Comparison of ENCODE assay signal across 16 cellular contexts in the genomic region with DNA sequence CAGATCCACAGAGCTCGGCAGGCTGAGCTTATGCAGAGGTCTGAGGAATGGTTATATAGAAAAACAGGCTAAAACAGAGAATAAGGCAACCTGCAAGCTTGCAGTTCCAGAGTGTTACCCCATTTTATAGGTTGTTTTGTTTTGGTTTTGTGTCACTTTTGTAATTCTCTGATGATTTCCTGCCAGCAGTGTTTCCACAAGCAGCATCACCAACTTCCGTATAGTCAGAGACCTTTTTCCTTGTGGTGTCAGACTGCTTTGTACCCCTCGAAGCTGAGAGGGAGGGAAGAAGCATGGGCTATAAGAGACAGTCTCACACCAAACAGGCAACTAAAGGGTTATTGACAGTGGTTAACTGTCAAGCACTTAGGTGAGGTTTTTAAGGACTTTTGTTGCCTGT.
DNase-seq lines count a peak whose midpoint lies in the region; ATAC-seq and TF ChIP-seq lines count a peak whose summit lies in the region.
"Had no signal": no experiment of that assay in that cellular context is flagged by ENCODE, and none has a peak within 500 bp of the region (broad histone marks: within the 10 kb centered on the region; RNA-seq: fewer than 3 reads in every experiment).

No MANE protein-coding gene starts in this region.

- TF ChIP-seq CTCF in HFFc6 (IDR thresholded peaks at IDR 0.05) (no peak), neural progenitor cell (IDR thresholded peaks at IDR 0.05) (no peak)

- no peaks in the 10 kb centered on the region for H3K9me3 Mint-ChIP-seq in activated T-cell treated with anti-CD3 and anti-CD28 coated beads, Interleukin-2, amount 50 U/mL, for 72 hours
- H3K9me3 Mint-ChIP-seq in HFFc6 (no peaks in the 10 kb centered on the region), neural progenitor cell (peaks cover 11% of the 10 kb centered on the region)
- peaks cover 1% of the 10 kb centered on the region for H3K9me3 Mint-ChIP-seq in activated naive CD8-positive, alpha-beta T cell treated with anti-CD3 and anti-CD28 coated beads, Interleukin-2, amount 50 U/mL, for 24 hours

- peaks cover 3 to 5% of the 10 kb centered on the region in 2 donors for H3K36me3 Mint-ChIP-seq in activated T-cell treated with anti-CD3 and anti-CD28 coated beads, Interleukin-2, amount 50 U/mL, for 72 hours (ENCODE audit: insufficient read depth in 2 of 2)
- H3K36me3 Mint-ChIP-seq in HFFc6 (ENCODE audit: low read depth) (peaks cover 57% of the 10 kb centered on the region), neural progenitor cell (peaks cover 42% of the 10 kb centered on the region)
- H3K36me3 Mint-ChIP-seq in activated naive CD8-positive, alpha-beta T cell treated with anti-CD3 and anti-CD28 coated beads, Interleukin-2, amount 50 U/mL, for 24 hours (ENCODE audit: low read depth), result peaks cover 21% of the 10 kb centered on the region

- no peak for DNase-seq in activated T-cell treated with anti-CD3 and anti-CD28 coated beads, Interleukin-2, amount 50 U/mL, for 72 hours
- DNase-seq in activated T-cell treated with anti-CD3 and anti-CD28 coated beads, Interleukin-2, amount 50 U/mL, for 48 hours, result no peak
- no peak for DNase-seq in HFFc6
- no peak for DNase-seq in activated naive CD8-positive, alpha-beta T cell treated with anti-CD3 and anti-CD28 coated beads, Interleukin-2, amount 50 U/mL, for 24 hours
- no peak for DNase-seq in neural progenitor cell (ENCODE audit: low spot score)
- DNase-seq in NCI-H146 (lab: John Stamatoyannopoulos, UW), result no peak
- DNase-seq: DMS79 treated with DMSO at 0.1 percent for 48 hours, GM23248, Karpas-422, MM.1S, NCI-H1105, NCI-H1930, NCI-H2171, NCI-H82 had no signal

- H4K20me1 ChIP-seq in neural progenitor cell (ENCODE audit: low read depth), result peaks cover 100% of the 10 kb centered on the region

- no peaks in the 10 kb centered on the region for H3K27me3 Mint-ChIP-seq in activated T-cell treated with anti-CD3 and anti-CD28 coated beads, Interleukin-2, amount 50 U/mL, for 72 hours (ENCODE audit: low read depth)
- H3K27me3 Mint-ChIP-seq in HFFc6 (ENCODE audit: insufficient read depth) (peaks cover 6% of the 10 kb centered on the region), neural progenitor cell (ENCODE audit: insufficient read depth, low read depth) (peaks cover 3% of the 10 kb centered on the region)
- H3K27me3 Mint-ChIP-seq in activated naive CD8-positive, alpha-beta T cell treated with anti-CD3 and anti-CD28 coated beads, Interleukin-2, amount 50 U/mL, for 24 hours, result no peaks in the 10 kb centered on the region

- H3K4me1 Mint-ChIP-seq in activated T-cell treated with anti-CD3 and anti-CD28 coated beads, Interleukin-2, amount 50 U/mL, for 72 hours (ENCODE audit: low read depth), result peaks cover 72% of the 10 kb centered on the region
- peaks cover 83% of the 10 kb centered on the region for H3K4me1 Mint-ChIP-seq in HFFc6 (ENCODE audit: low read depth)
- H3K4me1 Mint-ChIP-seq in activated naive CD8-positive, alpha-beta T cell treated with anti-CD3 and anti-CD28 coated beads, Interleukin-2, amount 50 U/mL, for 24 hours, result peaks cover 85% of the 10 kb centered on the region
- peaks cover 59% of the 10 kb centered on the region for H3K4me1 Mint-ChIP-seq in neural progenitor cell

- no peak overlapping the region for H3K9ac ChIP-seq in neural progenitor cell
- H3K9ac ChIP-seq: GM23248 had no signal

- H3K27ac ChIP-seq in neural progenitor cell, result no peak overlapping the region
- H3K27ac ChIP-seq: GM23248 had no signal

- H3K4me3 ChIP-seq in neural progenitor cell, result no peak overlapping the region
- H3K4me3 ChIP-seq: GM23248 had no signal

- H3K4me3 Mint-ChIP-seq in activated T-cell treated with anti-CD3 and anti-CD28 coated beads, Interleukin-2, amount 50 U/mL, for 72 hours, result peak overlapping the region in 1 of 2 donors; percentile 14
- H3K4me3 Mint-ChIP-seq in HFFc6 (no peak overlapping the region), neural progenitor cell (no peak overlapping the region)
- H3K4me3 Mint-ChIP-seq in activated naive CD8-positive, alpha-beta T cell treated with anti-CD3 and anti-CD28 coated beads, Interleukin-2, amount 50 U/mL, for 24 hours, result no peak overlapping the region

- peaks cover 100% of the 10 kb centered on the region for H3K79me2 ChIP-seq in neural progenitor cell (ENCODE audit: low read depth)

- no peaks in the 10 kb centered on the region for H3K27me3 ChIP-seq in neural progenitor cell

- peak overlapping the region; percentile 11 for H3K27ac Mint-ChIP-seq in activated T-cell treated with anti-CD3 and anti-CD28 coated beads, Interleukin-2, amount 50 U/mL, for 72 hours
- peak overlapping the region; percentile 20 for H3K27ac Mint-ChIP-seq in HFFc6
- H3K27ac Mint-ChIP-seq in activated naive CD8-positive, alpha-beta T cell treated with anti-CD3 and anti-CD28 coated beads, Interleukin-2, amount 50 U/mL, for 24 hours, result peak overlapping the region; percentile 14
- H3K27ac Mint-ChIP-seq in neural progenitor cell, result peak overlapping the region; percentile 22

- H2AFZ ChIP-seq in neural progenitor cell (replicated peaks), result no peak overlapping the region
- H2AFZ ChIP-seq: GM23248 had no signal

- H3K4me1 ChIP-seq in neural progenitor cell, result peaks cover 65% of the 10 kb centered on the region

- H3K9me3 ChIP-seq in neural progenitor cell (ENCODE audit: low read depth), result no peaks in the 10 kb centered on the region

- H3F3A ChIP-seq in neural progenitor cell (ENCODE audit: low read depth), result no peaks in the 10 kb centered on the region

- ATAC-seq in activated T-cell treated with anti-CD3 and anti-CD28 coated beads, Interleukin-2, amount 50 U/mL, for 72 hours (replicated peaks in 1 of 2), result peak in 1 of 2 donors; percentile 28
- peak; percentile 29 for ATAC-seq in activated naive CD8-positive, alpha-beta T cell treated with anti-CD3 and anti-CD28 coated beads, Interleukin-2, amount 50 U/mL, for 24 hours
- no peak for ATAC-seq in GM18867 (IDR thresholded peaks at IDR 0.05; ENCODE audit: unreplicated experiment)
- ATAC-seq in HG02885 (IDR thresholded peaks at IDR 0.05; ENCODE audit: poor library complexity, unreplicated experiment), result no peak

- H3K36me3 ChIP-seq in neural progenitor cell, result peaks cover 17% of the 10 kb centered on the region

- H3K4me2 ChIP-seq in neural progenitor cell, result no peak overlapping the region
